In the genomic region with DNA sequence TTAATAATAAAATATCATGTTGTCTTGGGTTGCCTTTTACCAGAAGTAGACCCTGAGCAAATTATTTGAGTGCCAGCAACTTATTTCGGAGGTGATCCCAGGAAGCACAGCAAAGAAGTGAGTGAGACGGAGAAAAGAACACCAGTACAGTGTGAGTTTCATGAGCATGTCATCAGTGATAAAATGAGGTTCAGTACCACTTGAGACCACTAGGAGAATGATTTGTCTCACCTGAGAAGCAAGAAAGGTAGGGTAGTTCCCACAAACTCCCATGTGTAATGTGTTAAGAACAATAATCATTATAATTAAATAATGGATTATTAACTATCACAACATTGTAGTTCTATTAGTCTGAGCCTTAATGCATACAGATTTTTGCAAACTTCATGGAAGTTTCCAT, we compare ENCODE assay signal across 1 cellular context.
TF ChIP-seq lines count a peak whose summit lies in the region.

No MANE protein-coding gene starts in this region.

TF ChIP-seq in WTC11, 78 proteins besides CTCF, POLR2A, EP300 and RAD21 (continued from another document):
- TF ChIP-seq, protein P1, sequence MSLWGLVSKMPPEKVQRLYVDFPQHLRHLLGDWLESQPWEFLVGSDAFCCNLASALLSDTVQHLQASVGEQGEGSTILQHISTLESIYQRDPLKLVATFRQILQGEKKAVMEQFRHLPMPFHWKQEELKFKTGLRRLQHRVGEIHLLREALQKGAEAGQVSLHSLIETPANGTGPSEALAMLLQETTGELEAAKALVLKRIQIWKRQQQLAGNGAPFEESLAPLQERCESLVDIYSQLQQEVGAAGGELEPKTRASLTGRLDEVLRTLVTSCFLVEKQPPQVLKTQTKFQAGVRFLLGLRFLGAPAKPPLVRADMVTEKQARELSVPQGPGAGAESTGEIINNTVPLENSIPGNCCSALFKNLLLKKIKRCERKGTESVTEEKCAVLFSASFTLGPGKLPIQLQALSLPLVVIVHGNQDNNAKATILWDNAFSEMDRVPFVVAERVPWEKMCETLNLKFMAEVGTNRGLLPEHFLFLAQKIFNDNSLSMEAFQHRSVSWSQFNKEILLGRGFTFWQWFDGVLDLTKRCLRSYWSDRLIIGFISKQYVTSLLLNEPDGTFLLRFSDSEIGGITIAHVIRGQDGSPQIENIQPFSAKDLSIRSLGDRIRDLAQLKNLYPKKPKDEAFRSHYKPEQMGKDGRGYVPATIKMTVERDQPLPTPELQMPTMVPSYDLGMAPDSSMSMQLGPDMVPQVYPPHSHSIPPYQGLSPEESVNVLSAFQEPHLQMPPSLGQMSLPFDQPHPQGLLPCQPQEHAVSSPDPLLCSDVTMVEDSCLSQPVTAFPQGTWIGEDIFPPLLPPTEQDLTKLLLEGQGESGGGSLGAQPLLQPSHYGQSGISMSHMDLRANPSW (CRISPR knock-in tag; conservative IDR thresholded peaks at IDR 0.05; ENCODE audit: low read depth), result no peak
- TF ChIP-seq, protein P2, sequence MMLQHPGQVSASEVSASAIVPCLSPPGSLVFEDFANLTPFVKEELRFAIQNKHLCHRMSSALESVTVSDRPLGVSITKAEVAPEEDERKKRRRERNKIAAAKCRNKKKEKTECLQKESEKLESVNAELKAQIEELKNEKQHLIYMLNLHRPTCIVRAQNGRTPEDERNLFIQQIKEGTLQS (CRISPR knock-in tag; conservative IDR thresholded peaks at IDR 0.05), result no peak
- TF ChIP-seq, protein P3, sequence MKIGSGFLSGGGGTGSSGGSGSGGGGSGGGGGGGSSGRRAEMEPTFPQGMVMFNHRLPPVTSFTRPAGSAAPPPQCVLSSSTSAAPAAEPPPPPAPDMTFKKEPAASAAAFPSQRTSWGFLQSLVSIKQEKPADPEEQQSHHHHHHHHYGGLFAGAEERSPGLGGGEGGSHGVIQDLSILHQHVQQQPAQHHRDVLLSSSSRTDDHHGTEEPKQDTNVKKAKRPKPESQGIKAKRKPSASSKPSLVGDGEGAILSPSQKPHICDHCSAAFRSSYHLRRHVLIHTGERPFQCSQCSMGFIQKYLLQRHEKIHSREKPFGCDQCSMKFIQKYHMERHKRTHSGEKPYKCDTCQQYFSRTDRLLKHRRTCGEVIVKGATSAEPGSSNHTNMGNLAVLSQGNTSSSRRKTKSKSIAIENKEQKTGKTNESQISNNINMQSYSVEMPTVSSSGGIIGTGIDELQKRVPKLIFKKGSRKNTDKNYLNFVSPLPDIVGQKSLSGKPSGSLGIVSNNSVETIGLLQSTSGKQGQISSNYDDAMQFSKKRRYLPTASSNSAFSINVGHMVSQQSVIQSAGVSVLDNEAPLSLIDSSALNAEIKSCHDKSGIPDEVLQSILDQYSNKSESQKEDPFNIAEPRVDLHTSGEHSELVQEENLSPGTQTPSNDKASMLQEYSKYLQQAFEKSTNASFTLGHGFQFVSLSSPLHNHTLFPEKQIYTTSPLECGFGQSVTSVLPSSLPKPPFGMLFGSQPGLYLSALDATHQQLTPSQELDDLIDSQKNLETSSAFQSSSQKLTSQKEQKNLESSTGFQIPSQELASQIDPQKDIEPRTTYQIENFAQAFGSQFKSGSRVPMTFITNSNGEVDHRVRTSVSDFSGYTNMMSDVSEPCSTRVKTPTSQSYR (CRISPR knock-in tag; IDR thresholded peaks at IDR 0.05), result no peak
- no peak for TF ChIP-seq RORB (CRISPR knock-in tag; IDR thresholded peaks at IDR 0.05)
- no peak for TF ChIP-seq NR2C2 (CRISPR knock-in tag; IDR thresholded peaks at IDR 0.05)
- no peak for TF ChIP-seq JUN (CRISPR knock-in tag; IDR thresholded peaks at IDR 0.05)
- TF ChIP-seq ZNF416 (CRISPR knock-in tag; IDR thresholded peaks at IDR 0.05), result no peak
- TF ChIP-seq TCF7 (CRISPR knock-in tag; IDR thresholded peaks at IDR 0.05; ENCODE audit: low read depth), result no peak
- no peak for TF ChIP-seq SMAD4 (CRISPR knock-in tag; IDR thresholded peaks at IDR 0.05)
- no peak for TF ChIP-seq HMGA2 (CRISPR knock-in tag; IDR thresholded peaks at IDR 0.05)
- TF ChIP-seq FOXK1 (CRISPR knock-in tag; IDR thresholded peaks at IDR 0.05), result no peak
- TF ChIP-seq, protein P4, sequence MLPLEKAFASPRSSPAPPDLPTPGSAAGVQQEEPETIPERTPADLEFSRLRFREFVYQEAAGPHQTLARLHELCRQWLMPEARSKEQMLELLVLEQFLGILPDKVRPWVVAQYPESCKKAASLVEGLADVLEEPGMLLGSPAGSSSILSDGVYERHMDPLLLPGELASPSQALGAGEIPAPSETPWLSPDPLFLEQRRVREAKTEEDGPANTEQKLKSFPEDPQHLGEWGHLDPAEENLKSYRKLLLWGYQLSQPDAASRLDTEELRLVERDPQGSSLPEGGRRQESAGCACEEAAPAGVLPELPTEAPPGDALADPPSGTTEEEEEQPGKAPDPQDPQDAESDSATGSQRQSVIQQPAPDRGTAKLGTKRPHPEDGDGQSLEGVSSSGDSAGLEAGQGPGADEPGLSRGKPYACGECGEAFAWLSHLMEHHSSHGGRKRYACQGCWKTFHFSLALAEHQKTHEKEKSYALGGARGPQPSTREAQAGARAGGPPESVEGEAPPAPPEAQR (CRISPR knock-in tag; IDR thresholded peaks at IDR 0.05), result no peak
- TF ChIP-seq, protein P5, sequence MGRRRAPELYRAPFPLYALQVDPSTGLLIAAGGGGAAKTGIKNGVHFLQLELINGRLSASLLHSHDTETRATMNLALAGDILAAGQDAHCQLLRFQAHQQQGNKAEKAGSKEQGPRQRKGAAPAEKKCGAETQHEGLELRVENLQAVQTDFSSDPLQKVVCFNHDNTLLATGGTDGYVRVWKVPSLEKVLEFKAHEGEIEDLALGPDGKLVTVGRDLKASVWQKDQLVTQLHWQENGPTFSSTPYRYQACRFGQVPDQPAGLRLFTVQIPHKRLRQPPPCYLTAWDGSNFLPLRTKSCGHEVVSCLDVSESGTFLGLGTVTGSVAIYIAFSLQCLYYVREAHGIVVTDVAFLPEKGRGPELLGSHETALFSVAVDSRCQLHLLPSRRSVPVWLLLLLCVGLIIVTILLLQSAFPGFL (CRISPR knock-in tag; IDR thresholded peaks at IDR 0.05; ENCODE audit: borderline replicate concordance), result no peak
- TF ChIP-seq, protein P6, sequence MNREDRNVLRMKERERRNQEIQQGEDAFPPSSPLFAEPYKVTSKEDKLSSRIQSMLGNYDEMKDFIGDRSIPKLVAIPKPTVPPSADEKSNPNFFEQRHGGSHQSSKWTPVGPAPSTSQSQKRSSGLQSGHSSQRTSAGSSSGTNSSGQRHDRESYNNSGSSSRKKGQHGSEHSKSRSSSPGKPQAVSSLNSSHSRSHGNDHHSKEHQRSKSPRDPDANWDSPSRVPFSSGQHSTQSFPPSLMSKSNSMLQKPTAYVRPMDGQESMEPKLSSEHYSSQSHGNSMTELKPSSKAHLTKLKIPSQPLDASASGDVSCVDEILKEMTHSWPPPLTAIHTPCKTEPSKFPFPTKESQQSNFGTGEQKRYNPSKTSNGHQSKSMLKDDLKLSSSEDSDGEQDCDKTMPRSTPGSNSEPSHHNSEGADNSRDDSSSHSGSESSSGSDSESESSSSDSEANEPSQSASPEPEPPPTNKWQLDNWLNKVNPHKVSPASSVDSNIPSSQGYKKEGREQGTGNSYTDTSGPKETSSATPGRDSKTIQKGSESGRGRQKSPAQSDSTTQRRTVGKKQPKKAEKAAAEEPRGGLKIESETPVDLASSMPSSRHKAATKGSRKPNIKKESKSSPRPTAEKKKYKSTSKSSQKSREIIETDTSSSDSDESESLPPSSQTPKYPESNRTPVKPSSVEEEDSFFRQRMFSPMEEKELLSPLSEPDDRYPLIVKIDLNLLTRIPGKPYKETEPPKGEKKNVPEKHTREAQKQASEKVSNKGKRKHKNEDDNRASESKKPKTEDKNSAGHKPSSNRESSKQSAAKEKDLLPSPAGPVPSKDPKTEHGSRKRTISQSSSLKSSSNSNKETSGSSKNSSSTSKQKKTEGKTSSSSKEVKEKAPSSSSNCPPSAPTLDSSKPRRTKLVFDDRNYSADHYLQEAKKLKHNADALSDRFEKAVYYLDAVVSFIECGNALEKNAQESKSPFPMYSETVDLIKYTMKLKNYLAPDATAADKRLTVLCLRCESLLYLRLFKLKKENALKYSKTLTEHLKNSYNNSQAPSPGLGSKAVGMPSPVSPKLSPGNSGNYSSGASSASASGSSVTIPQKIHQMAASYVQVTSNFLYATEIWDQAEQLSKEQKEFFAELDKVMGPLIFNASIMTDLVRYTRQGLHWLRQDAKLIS (CRISPR knock-in tag; IDR thresholded peaks at IDR 0.05; ENCODE audit: borderline replicate concordance), result no peak
- TF ChIP-seq TEAD4 (CRISPR knock-in tag; IDR thresholded peaks at IDR 0.05), result no peak
- TF ChIP-seq IRF2 (CRISPR knock-in tag; IDR thresholded peaks at IDR 0.05; ENCODE audit: borderline replicate concordance, low read depth), result no peak
